In the genomic region with DNA sequence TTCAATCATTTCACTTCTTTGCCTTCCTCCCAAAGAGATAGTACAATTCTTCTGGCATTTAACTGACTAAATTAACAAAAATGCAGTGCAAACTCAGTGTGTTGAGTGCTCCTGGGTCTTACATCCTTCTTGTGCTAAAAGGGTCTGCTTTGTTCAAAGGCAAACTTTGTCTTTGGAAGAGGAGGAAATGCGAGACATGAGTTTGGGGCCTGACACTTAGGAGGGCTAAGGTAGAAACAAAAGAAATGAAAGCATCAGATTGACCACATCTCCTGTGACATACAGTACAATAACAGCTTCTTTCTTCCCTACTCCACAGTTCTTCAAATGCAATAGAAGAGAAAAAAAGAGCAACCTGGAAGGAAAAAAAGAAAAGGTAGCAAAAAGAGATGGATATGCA, we compare ENCODE assay signal across 1 cellular context.
TF ChIP-seq lines count a peak whose summit lies in the region.

No MANE protein-coding gene starts in this region.

TF ChIP-seq in WTC11, 78 proteins besides CTCF, POLR2A, EP300 and RAD21 (continued from another document):
- TF ChIP-seq ZNF281 (CRISPR knock-in tag; IDR thresholded peaks at IDR 0.05), result no peak
